ENCODE assay signal across 20 cellular contexts in genomic region chr10:131848296-131848695, GRCh38.
"Had no signal": no experiment of that assay in that cellular context is flagged by ENCODE, and none has a peak within 500 bp of the region (broad histone marks: within the 10 kb centered on the region; RNA-seq: fewer than 3 reads in every experiment).

No MANE protein-coding gene starts in this region.

- H3K36me3 ChIP-seq: colonic mucosa, gastrocnemius medialis, heart left ventricle, neural progenitor cell, ovary, right lobe of liver had no signal

- H3K4me1 ChIP-seq: colonic mucosa, gastrocnemius medialis, heart left ventricle, neural progenitor cell, right lobe of liver had no signal

- H3K27me3 Mint-ChIP-seq: activated naive CD8-positive, alpha-beta T cell treated with anti-CD3 and anti-CD28 coated beads, Interleukin-2, amount 10 ng/mL, durations not matched to agents 7 days and 5 days; stimulated activated memory B cell treated with anti-CD40 and anti-IgM and Interleukin-4, amounts not matched to agents 10 μg/mL and 1 μg/mL and 100 μg/mL, for 72 hours had no signal

- H3K27ac Mint-ChIP-seq: activated naive CD8-positive, alpha-beta T cell treated with anti-CD3 and anti-CD28 coated beads, Interleukin-2, amount 10 ng/mL, durations not matched to agents 7 days and 5 days; naive thymus-derived CD4-positive, alpha-beta T cell; neural progenitor cell; stimulated activated memory B cell treated with anti-CD40 and anti-IgM and Interleukin-4, amounts not matched to agents 10 μg/mL and 1 μg/mL and 100 μg/mL, for 72 hours; T-helper 1 cell treated with Interleukin-12 subunit alpha and Interleukin-12 subunit beta and Interleukin-4 antibody, amounts not matched to agents 30 μg/mL and 1 μg/mL, for 36 hours had no signal

- H3K9me3 Mint-ChIP-seq: activated naive CD8-positive, alpha-beta T cell treated with anti-CD3 and anti-CD28 coated beads, Interleukin-2, amount 10 ng/mL, durations not matched to agents 7 days and 5 days had no signal

- H3K9me3 ChIP-seq: colonic mucosa, gastrocnemius medialis, heart left ventricle, ovary, right lobe of liver had no signal

- H3K36me3 Mint-ChIP-seq: activated naive CD8-positive, alpha-beta T cell treated with anti-CD3 and anti-CD28 coated beads, Interleukin-2, amount 10 ng/mL, durations not matched to agents 7 days and 5 days; brain; naive thymus-derived CD4-positive, alpha-beta T cell; neural progenitor cell; stimulated activated memory B cell treated with anti-CD40 and anti-IgM and Interleukin-4, amounts not matched to agents 10 μg/mL and 1 μg/mL and 100 μg/mL, for 72 hours had no signal

- H3K4me3 ChIP-seq: colonic mucosa, gastrocnemius medialis, heart left ventricle, neural progenitor cell, ovary, right lobe of liver, smooth muscle cell had no signal

- DNase-seq: activated CD4-positive, CD25-positive, alpha-beta regulatory T cell treated with anti-CD3 and anti-CD28 coated beads, Interleukin-2, amount 50 U/mL, for 72 hours; activated CD8-positive, alpha-beta memory T cell treated with anti-CD3 and anti-CD28 coated beads for 24 hours; activated naive CD4-positive, alpha-beta T cell treated with Interleukin-2 at 50 U/mL for 16 hours; activated naive CD8-positive, alpha-beta T cell treated with anti-CD3 and anti-CD28 coated beads, Interleukin-2, amount 10 ng/mL, durations not matched to agents 7 days and 5 days; amygdala; central memory CD4-positive, alpha-beta T cell; colonic mucosa; gastrocnemius medialis; mesenchymal stem cell; naive thymus-derived CD4-positive, alpha-beta T cell; stimulated activated CD4-positive, alpha-beta T cell treated with anti-CD3 and anti-CD28 coated beads, Interleukin-4, amount 100 ng/mL, for 4 hours had no signal

- H3K4me3 Mint-ChIP-seq: activated naive CD8-positive, alpha-beta T cell treated with anti-CD3 and anti-CD28 coated beads, Interleukin-2, amount 10 ng/mL, durations not matched to agents 7 days and 5 days; brain; naive thymus-derived CD4-positive, alpha-beta T cell; neural progenitor cell; stimulated activated memory B cell treated with anti-CD40 and anti-IgM and Interleukin-4, amounts not matched to agents 10 μg/mL and 1 μg/mL and 100 μg/mL, for 72 hours; T-helper 1 cell treated with Interleukin-12 subunit alpha and Interleukin-12 subunit beta and Interleukin-4 antibody, amounts not matched to agents 30 μg/mL and 1 μg/mL, for 36 hours had no signal

- H3K27ac ChIP-seq: colonic mucosa, gastrocnemius medialis, heart left ventricle, neural progenitor cell, ovary, right lobe of liver had no signal

- H3K4me1 Mint-ChIP-seq: activated naive CD8-positive, alpha-beta T cell treated with anti-CD3 and anti-CD28 coated beads, Interleukin-2, amount 10 ng/mL, durations not matched to agents 7 days and 5 days; brain; naive thymus-derived CD4-positive, alpha-beta T cell; stimulated activated memory B cell treated with anti-CD40 and anti-IgM and Interleukin-4, amounts not matched to agents 10 μg/mL and 1 μg/mL and 100 μg/mL, for 72 hours had no signal

- ATAC-seq: esophagus mucosa; gastrocnemius medialis; heart left ventricle; naive thymus-derived CD4-positive, alpha-beta T cell; right lobe of liver; stimulated activated memory B cell treated with anti-CD40 and anti-IgM and Interleukin-4, amounts not matched to agents 10 μg/mL and 1 μg/mL and 100 μg/mL, for 72 hours had no signal

- H3K27me3 ChIP-seq: colonic mucosa, neural progenitor cell, ovary, right lobe of liver had no signal
